10 cellular contexts compared by ENCODE assay signal in genomic region chr20:17874271-17875105, GRCh38.
DNase-seq lines count a peak whose midpoint lies in the region; ATAC-seq and TF ChIP-seq lines count a peak whose summit lies in the region.
"Had no signal": no experiment of that assay in that cellular context is flagged by ENCODE, and none has a peak within 500 bp of the region (broad histone marks: within the 10 kb centered on the region; RNA-seq: fewer than 3 reads in every experiment).

No MANE protein-coding gene starts in this region.

- no peak overlapping the region for H2AFZ ChIP-seq in OCI-LY1 (ENCODE audit: low read length)

- no peaks in the 10 kb centered on the region for H3K36me3 Mint-ChIP-seq in endothelial cell (ENCODE audit: low read depth, unreplicated experiment)
- H3K36me3 Mint-ChIP-seq in mesothelial cell of epicardium = no peaks in the 10 kb centered on the region

- H3K9ac ChIP-seq in OCI-LY1 (ENCODE audit: low read length) = no peak overlapping the region

- H3K36me3 ChIP-seq in OCI-LY1 (ENCODE audit: insufficient read depth, low read length) (no peaks in the 10 kb centered on the region), tibial nerve (no peaks in the 10 kb centered on the region)

- 0 out of 2 replicates have a peak, but pooled peaks cover 3% of the 10 kb centered on the region for H3F3A ChIP-seq in OCI-LY1 (ENCODE audit: insufficient read depth, low read length)

- TF ChIP-seq CTCF in OCI-LY1 (IDR thresholded peaks at IDR 0.05; ENCODE audit: low read length) (no peak), endothelial cell (IDR thresholded peaks at IDR 0.05; ENCODE audit: unreplicated experiment) (no peak), mesothelial cell of epicardium (IDR thresholded peaks at IDR 0.05; ENCODE audit: unreplicated experiment) (no peak), tibial nerve (IDR thresholded peaks at IDR 0.05) (no peak)

- H3K9me3 Mint-ChIP-seq in endothelial cell (ENCODE audit: unreplicated experiment) (no peaks in the 10 kb centered on the region), mesothelial cell of epicardium (no peaks in the 10 kb centered on the region)

- H3K9me3 ChIP-seq in OCI-LY1 (ENCODE audit: low read length) (no peaks in the 10 kb centered on the region), tibial nerve (no peaks in the 10 kb centered on the region)

- H3K4me1 Mint-ChIP-seq in endothelial cell (ENCODE audit: unreplicated experiment) = no peaks in the 10 kb centered on the region
- peaks cover 40% of the 10 kb centered on the region for H3K4me1 Mint-ChIP-seq in mesothelial cell of epicardium

- H3K79me2 ChIP-seq in OCI-LY1 (ENCODE audit: insufficient read depth, low read length) = no peaks in the 10 kb centered on the region

- no peak for TF ChIP-seq POLR2A in tibial nerve (IDR thresholded peaks at IDR 0.05)

- H3K27ac ChIP-seq in OCI-LY1 (ENCODE audit: low read depth, low read length, poor library complexity, severe bottlenecking) = no peak overlapping the region
- peak overlapping the region; percentile 41 to 83 (median 74) for H3K27ac ChIP-seq in tibial nerve

- peak overlapping the region; percentile 37 for H3K27ac Mint-ChIP-seq in endothelial cell (ENCODE audit: unreplicated experiment)
- H3K27ac Mint-ChIP-seq in mesothelial cell of epicardium = peak overlapping the region; percentile 87

- H3K4me3 ChIP-seq in OCI-LY1 (ENCODE audit: low read depth, low read length, poor library complexity, severe bottlenecking) = no peak overlapping the region
- H3K4me3 ChIP-seq in tibial nerve = peak overlapping the region in 1 of 4 donors; percentile 4

- H3K27me3 ChIP-seq in OCI-LY1 (ENCODE audit: insufficient read depth, low read length) = no peaks in the 10 kb centered on the region
- no peaks in the 10 kb centered on the region for H3K27me3 ChIP-seq in tibial nerve

- 27 to 31% methylated on average over 7 of the region's 7 CpGs for WGBS in tibial nerve, 2 donors

- H3K4me3 Mint-ChIP-seq in endothelial cell (ENCODE audit: unreplicated experiment) = no peak overlapping the region
- H3K4me3 Mint-ChIP-seq in mesothelial cell of epicardium = no peak overlapping the region

- no peak for ATAC-seq in GM18498 (IDR thresholded peaks at IDR 0.05; ENCODE audit: unreplicated experiment)

- H3K9me2 ChIP-seq in OCI-LY1 (ENCODE audit: low read depth, low read length) = no peaks in the 10 kb centered on the region

- no peaks in the 10 kb centered on the region for H4K20me1 ChIP-seq in OCI-LY1 (ENCODE audit: insufficient read depth, low read length)

- peak overlapping the region; percentile 24; the same call in 1 of the 2 replicates for H3K4me2 ChIP-seq in OCI-LY1 (ENCODE audit: low read length)

- no peak for DNase-seq in endothelial cell (ENCODE audit: low spot score)
- DNase-seq in mesothelial cell of epicardium (ENCODE audit: low spot score in 2 of 2, unreplicated experiment in 2 of 2) = no peak
- no peak for DNase-seq in tibial nerve (ENCODE audit: low spot score in 2 of 2)
- DNase-seq in NCI-H187 (lab: John Stamatoyannopoulos, UW) = no peak
- DNase-seq in NK-92 (lab: John Stamatoyannopoulos, UW; ENCODE audit: unreplicated experiment) = no peak
- no peak for DNase-seq in NOMO-1 treated with dmso at 0.1 percent for 144 hours (lab: John Stamatoyannopoulos, UW; ENCODE audit: unreplicated experiment)
- DNase-seq: stimulated activated CD4-positive, alpha-beta T cell treated with anti-CD3 and anti-CD28 coated beads, Interleukin-2, amount 100 ng/mL, for 24 hours; T-helper 2 cell had no signal

- TF ChIP-seq EP300 in tibial nerve (IDR thresholded peaks at IDR 0.05) = no peak

- H3K4me1 ChIP-seq in OCI-LY1 (ENCODE audit: insufficient read depth, low read length, severe bottlenecking) = peaks cover 41% of the 10 kb centered on the region
- peaks cover 0 to 35% (median 26%) of the 10 kb centered on the region in 4 donors for H3K4me1 ChIP-seq in tibial nerve

- H3K27me3 Mint-ChIP-seq in endothelial cell (ENCODE audit: unreplicated experiment) = peaks cover 6% of the 10 kb centered on the region
- peaks cover 2% of the 10 kb centered on the region for H3K27me3 Mint-ChIP-seq in mesothelial cell of epicardium (ENCODE audit: low read depth)
